In the genomic region with DNA sequence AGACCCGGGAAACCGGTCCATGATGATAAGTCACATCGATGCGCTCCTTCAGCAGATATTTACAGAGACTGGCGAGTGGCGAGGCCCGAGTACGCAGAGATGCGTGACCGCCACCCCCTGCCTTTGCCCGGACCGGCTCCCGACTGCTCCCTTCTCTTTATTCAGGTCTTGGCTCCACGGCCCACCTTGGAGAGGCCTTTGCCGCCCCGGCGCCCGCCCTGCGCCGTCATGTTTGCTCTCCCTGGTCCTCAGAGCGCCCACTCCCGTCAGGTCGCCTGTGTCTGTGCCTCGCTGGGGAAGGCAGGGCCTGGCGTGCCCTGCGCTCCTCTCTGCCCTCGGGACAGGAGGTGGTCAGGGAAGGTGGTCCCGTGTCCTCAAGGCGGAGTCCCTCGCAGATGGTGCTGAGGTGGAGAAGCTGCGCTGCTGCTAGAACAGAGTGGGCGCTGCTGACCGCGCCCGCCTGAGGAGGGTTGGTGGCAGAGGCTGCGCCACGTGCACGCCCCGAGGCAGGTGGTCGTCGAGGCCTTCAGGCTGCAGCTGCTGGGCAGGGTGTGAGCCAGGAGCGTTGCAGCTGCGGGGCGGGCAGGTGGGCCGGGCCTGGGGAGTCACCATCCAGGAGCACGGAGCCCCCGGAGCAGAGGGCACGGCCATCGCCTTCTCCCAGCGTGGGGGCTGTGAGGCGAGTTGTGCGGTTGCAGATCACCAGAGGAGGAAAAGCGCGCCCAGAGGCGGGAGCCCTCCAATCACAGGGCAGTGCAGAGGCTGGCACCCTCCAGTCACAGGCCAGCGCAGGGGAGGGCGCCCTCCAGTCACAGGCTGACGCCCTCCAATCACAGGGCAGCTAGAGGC, we compare ENCODE assay signal across 21 cellular contexts. TPM values are rescaled to one million over a fixed set of nuclear protein-coding genes. Genes with fewer than 3 reads are reported as not detected.
A peak's percentile ranks its signal among the peaks of the same experiment; 100 is the strongest.
DNase-seq lines count a peak whose midpoint lies in the region; ATAC-seq and TF ChIP-seq lines count a peak whose summit lies in the region.
"Had no signal": no experiment of that assay in that cellular context is flagged by ENCODE, and none has a peak within 500 bp of the region (broad histone marks: within the 10 kb centered on the region; RNA-seq: fewer than 3 reads in every experiment).

No MANE protein-coding gene starts in this region.

- intact Hi-C loops in right cardiac atrium (cut with DNase I) (no loop called here), left ventricle myocardium superior (cut with micrococcal nuclease) (no loop called here), sigmoid colon (cut with DNase I) (no loop called here)

- no peaks in the 10 kb centered on the region for H3K27me3 Mint-ChIP-seq in endodermal cell (ENCODE audit: insufficient read depth)
- H3K27me3 Mint-ChIP-seq: CD4-positive, alpha-beta T cell had no signal

- TF ChIP-seq CTCF in endodermal cell (conservative IDR thresholded peaks at IDR 0.05) = no peak
- no peak for TF ChIP-seq CTCF in sigmoid colon (IDR thresholded peaks at IDR 0.05)

- DNase-seq in right cardiac atrium (peak in 1 of 3 donors; percentile 45), left ventricle myocardium superior (no peak), endodermal cell (peak; percentile 31), sigmoid colon (peak; percentile 56), cerebellar cortex (ENCODE audit: low spot score) (no peak)
- DNase-seq: CD4-positive, alpha-beta T cell; COR-L47; DMS 273 treated with DMSO at 0.1 percent for 48 hours; DMS79 treated with DMSO at 0.1 percent for 48 hours; Kasumi-1; NCI-H1694; NCI-H2081 treated with DMSO at 0.1 percent for 48 hours; NCI-H2171 treated with DMSO at 0.1 percent for 48 hours; NCI-H524 treated with DMSO at 0.1 percent for 48 hours; Peyer's patch had no signal

- no peaks in the 10 kb centered on the region for H3K9me3 ChIP-seq in right cardiac atrium (ENCODE audit: control insufficient read depth, low read length)
- H3K9me3 ChIP-seq in endodermal cell (ENCODE audit: control insufficient read depth, low read length) = no peaks in the 10 kb centered on the region
- H3K9me3 ChIP-seq in sigmoid colon = no peaks in the 10 kb centered on the region
- H3K9me3 ChIP-seq: BE2C, Peyer's patch, SJSA1 had no signal

- no peak for TF ChIP-seq EP300 in sigmoid colon (IDR thresholded peaks at IDR 0.05)

- 97% methylated on average over 58 of the region's 58 CpGs for WGBS in right cardiac atrium
- 96% methylated on average over 42 to 58 of the region's 58 CpGs for WGBS in endodermal cell (ENCODE audit: insufficient coverage in 1 of 2, insufficient read length in 1 of 2), 2 experiments
- WGBS in sigmoid colon, 2 donors = 97% methylated on average over 58 of the region's 58 CpGs

- no peak overlapping the region for H3K27ac Mint-ChIP-seq in endodermal cell
- H3K27ac Mint-ChIP-seq: CD4-positive, alpha-beta T cell; GM23338 had no signal

- no peaks in the 10 kb centered on the region for H3K9me3 Mint-ChIP-seq in endodermal cell
- H3K9me3 Mint-ChIP-seq: CD4-positive, alpha-beta T cell; GM23338 had no signal

- H3K4me1 ChIP-seq in right cardiac atrium (ENCODE audit: control insufficient read depth, insufficient read depth, low read length) (no peaks in the 10 kb centered on the region), endodermal cell (ENCODE audit: control insufficient read depth, insufficient read depth, low read length) (no peaks in the 10 kb centered on the region), sigmoid colon (peaks cover 0 to 2% (median 0%) of the 10 kb centered on the region in 4 donors)
- H3K4me1 ChIP-seq: BE2C, Peyer's patch, SJSA1 had no signal

- H3K4me3 ChIP-seq in right cardiac atrium (ENCODE audit: low read length) (no peak overlapping the region), endodermal cell (ENCODE audit: low read length) (no peak overlapping the region), sigmoid colon (no peak overlapping the region)
- H3K4me3 ChIP-seq: GM12878, GM23338, Peyer's patch, SJSA1 had no signal

- H3K4me3 Mint-ChIP-seq in endodermal cell = no peak overlapping the region
- H3K4me3 Mint-ChIP-seq: CD4-positive, alpha-beta T cell; GM23338 had no signal

- H3K27me3 ChIP-seq in right cardiac atrium (ENCODE audit: control insufficient read depth, insufficient read depth) = no peaks in the 10 kb centered on the region
- H3K27me3 ChIP-seq in endodermal cell (ENCODE audit: control insufficient read depth, insufficient read depth, low read length, poor library complexity, severe bottlenecking) = no peaks in the 10 kb centered on the region
- H3K27me3 ChIP-seq in sigmoid colon = no peaks in the 10 kb centered on the region
- H3K27me3 ChIP-seq: BE2C, Peyer's patch, SJSA1 had no signal

- no peak for TF ChIP-seq POLR2A in sigmoid colon (IDR thresholded peaks at IDR 0.05)

- H3K27ac ChIP-seq in right cardiac atrium (ENCODE audit: low read length) (no peak overlapping the region), endodermal cell (ENCODE audit: low read depth, low read length) (no peak overlapping the region), sigmoid colon (no peak overlapping the region)
- H3K27ac ChIP-seq: Peyer's patch, SJSA1 had no signal

- no peaks in the 10 kb centered on the region for H3K4me1 Mint-ChIP-seq in endodermal cell
- H3K4me1 Mint-ChIP-seq: GM23338 had no signal

- H3K36me3 Mint-ChIP-seq in endodermal cell (ENCODE audit: low read depth) = peaks cover 57% of the 10 kb centered on the region

- no peak overlapping the region for H3K9ac ChIP-seq in endodermal cell (ENCODE audit: extremely low read depth, low read length, poor library complexity, severe bottlenecking)

- peak; percentile 20 to 36 for ATAC-seq in right cardiac atrium
- ATAC-seq in left ventricle myocardium superior = no peak
- no peak for ATAC-seq in GM18909 (IDR thresholded peaks at IDR 0.05; ENCODE audit: poor library complexity, unreplicated experiment)
- no peak for ATAC-seq in GM21381 (IDR thresholded peaks at IDR 0.05; ENCODE audit: unreplicated experiment)
- ATAC-seq: GM12878 had no signal

- peaks cover 44% of the 10 kb centered on the region for H3K36me3 ChIP-seq in endodermal cell (ENCODE audit: control insufficient read depth, insufficient read depth, low read length)
- peaks cover 15 to 83% (median 35%) of the 10 kb centered on the region in 4 donors for H3K36me3 ChIP-seq in sigmoid colon

RNA-seq across cellular contexts. Expression of gene DDX51, which starts 27.2 kb away (rescaled TPM):
- total RNA-seq in right cardiac atrium (10 to 100 TPM in 2 of 4 donors, 1 to 10 TPM in 2; 7.4 to 11.7 (median 10.1) TPM), left ventricle myocardium superior (8.6 TPM), endodermal cell (10 to 100 TPM; 31.5 to 33.8 TPM), sigmoid colon (10 to 100 TPM in 1 of 4 donors, 1 to 10 TPM in 3; 6.8 to 13.7 (median 8.5) TPM)
- polyA plus RNA-seq in right cardiac atrium (10.9 TPM), sigmoid colon (10 to 100 TPM in 1 of 3 donors, 1 to 10 TPM in 2; 3.9 to 22.4 (median 4.8) TPM)
- polyA plus RNA-seq in endodermal cell (2013, experiment 1 of 2) = 16.9 TPM
- polyA plus RNA-seq in endodermal cell (2013, experiment 2 of 2) = 13.9 TPM

RNA-seq across cellular contexts. Expression of gene NOC4L, which starts 27.3 kb away (rescaled TPM):
- total RNA-seq in right cardiac atrium (10 to 100 TPM in 1 of 4 donors, 1 to 10 TPM in 3; 7.7 to 10.1 (median 9.1) TPM), left ventricle myocardium superior (12.1 TPM), endodermal cell (10 to 100 TPM; 22.7 to 32.7 TPM), sigmoid colon (1 to 10 TPM; 5.4 to 9.4 (median 7.5) TPM)
- polyA plus RNA-seq in right cardiac atrium (11.0 TPM), sigmoid colon (10 to 100 TPM; 11.4 to 34.9 (median 13.2) TPM)
- 25.4 TPM for polyA plus RNA-seq in endodermal cell (2013, experiment 1 of 2)
- polyA plus RNA-seq in endodermal cell (2013, experiment 2 of 2) = 23.8 TPM

Comparison
In these comparisons a context has a peak if more than half of its experiments do, and no peak if none do; other contexts are left out.
1. ATAC-seq: peak in right cardiac atrium (2 of 2); none in left ventricle myocardium superior (single experiment), GM18909 (single experiment) and GM21381 (single experiment).
2. DNase-seq: peak in endodermal cell (single experiment) and sigmoid colon (single experiment); none in left ventricle myocardium superior (single experiment) and cerebellar cortex (single experiment).